ENCODE assay signal across 8 cellular contexts in genomic region chr19:15331419-15332310, GRCh38. TPM values are rescaled to one million over a fixed set of nuclear protein-coding genes. Genes with fewer than 3 reads are reported as not detected.
DNase-seq lines count a peak whose midpoint lies in the region; ATAC-seq and TF ChIP-seq lines count a peak whose summit lies in the region.

No MANE protein-coding gene starts in this region.

- peak; percentile 33 for ATAC-seq in HG02623 (IDR thresholded peaks at IDR 0.05; ENCODE audit: unreplicated experiment)
- peak; percentile 37 to 42 for ATAC-seq in naive B cell (ENCODE audit: low read depth in 2 of 2)
- ATAC-seq in stimulated activated naive B cell treated with anti-CD40 and anti-IgM and Interleukin-4, amounts not matched to agents 10 μg/mL and 1 μg/mL and 100 μg/mL, for 72 hours (replicated peaks), result peak; percentile 31 to 42
- ATAC-seq in HG02938 (IDR thresholded peaks at IDR 0.05; ENCODE audit: unreplicated experiment), result no peak

- H3K36me3 Mint-ChIP-seq in naive B cell, result no peaks in the 10 kb centered on the region
- peaks cover 17 to 48% of the 10 kb centered on the region in 2 donors for H3K36me3 Mint-ChIP-seq in stimulated activated naive B cell treated with anti-CD40 and anti-IgM and Interleukin-4, amounts not matched to agents 10 μg/mL and 1 μg/mL and 100 μg/mL, for 72 hours

- no peaks in the 10 kb centered on the region for H3K27me3 Mint-ChIP-seq in naive B cell
- H3K27me3 Mint-ChIP-seq in stimulated activated naive B cell treated with anti-CD40 and anti-IgM and Interleukin-4, amounts not matched to agents 10 μg/mL and 1 μg/mL and 100 μg/mL, for 72 hours, result no peaks in the 10 kb centered on the region

- TF ChIP-seq CTCF in GM13976 (IDR thresholded peaks at IDR 0.05; ENCODE audit: borderline replicate concordance, control extremely low read depth, extremely low read depth, insufficient read depth, missing control alignments), result no peak

- in situ Hi-C loops in GM13976 (cut with MboI; ENCODE audit: low sequenced_read_pairs, unreplicated experiment), result no loop called here

- no peak for TF ChIP-seq POLR2A in erythroblast (IDR thresholded peaks at IDR 0.05; ENCODE audit: low read length)

- peaks cover 35 to 75% (median 53%) of the 10 kb centered on the region in 3 donors for H3K4me1 Mint-ChIP-seq in naive B cell
- H3K4me1 Mint-ChIP-seq in stimulated activated naive B cell treated with anti-CD40 and anti-IgM and Interleukin-4, amounts not matched to agents 10 μg/mL and 1 μg/mL and 100 μg/mL, for 72 hours, result peaks cover 27 to 67% of the 10 kb centered on the region in 2 donors

- DNase-seq in GM13976 (ENCODE audit: low spot score) (peak; percentile 82), NOMO-1 (lab: John Stamatoyannopoulos, UW; ENCODE audit: unreplicated experiment in 2 of 2) (peak; percentile 47 to 48), activated T-cell treated with anti-CD3 and anti-CD28 coated beads for 4 hours (peak; percentile 59), erythroblast (lab: John Stamatoyannopoulos, UW) (peak; percentile 76 to 86), naive B cell (peak; percentile 67)
- DNase-seq in stimulated activated naive B cell treated with anti-CD40 and anti-IgM and Interleukin-4, amounts not matched to agents 10 μg/mL and 1 μg/mL and 100 μg/mL, for 72 hours, result peak; percentile 52

- H3K9me3 Mint-ChIP-seq in naive B cell, result no peaks in the 10 kb centered on the region
- no peaks in the 10 kb centered on the region for H3K9me3 Mint-ChIP-seq in stimulated activated naive B cell treated with anti-CD40 and anti-IgM and Interleukin-4, amounts not matched to agents 10 μg/mL and 1 μg/mL and 100 μg/mL, for 72 hours

- H3K4me3 Mint-ChIP-seq in naive B cell, result peak overlapping the region; percentile 87 to 99 (median 94)
- H3K4me3 Mint-ChIP-seq in stimulated activated naive B cell treated with anti-CD40 and anti-IgM and Interleukin-4, amounts not matched to agents 10 μg/mL and 1 μg/mL and 100 μg/mL, for 72 hours, result peak overlapping the region; percentile 92 to 94

- H3K27ac Mint-ChIP-seq in naive B cell, result peak overlapping the region; percentile 95 to 99 (median 98)
- peak overlapping the region; percentile 97 for H3K27ac Mint-ChIP-seq in stimulated activated naive B cell treated with anti-CD40 and anti-IgM and Interleukin-4, amounts not matched to agents 10 μg/mL and 1 μg/mL and 100 μg/mL, for 72 hours

RNA-seq across cellular contexts. Expression of gene BRD4, which starts 0.7 kb away (rescaled TPM):
- 10 to 100 TPM; 13.5 to 51.9 (median 18.4) TPM for polyA plus RNA-seq in naive B cell (ENCODE audit: low read depth in 6 of 6)

RNA-seq across cellular contexts. Expression of gene AKAP8, which starts 47.9 kb away (rescaled TPM):
- 10 to 100 TPM; 14.7 to 27.7 (median 17.9) TPM for polyA plus RNA-seq in naive B cell (ENCODE audit: low read depth in 6 of 6)
